In the genomic region with DNA sequence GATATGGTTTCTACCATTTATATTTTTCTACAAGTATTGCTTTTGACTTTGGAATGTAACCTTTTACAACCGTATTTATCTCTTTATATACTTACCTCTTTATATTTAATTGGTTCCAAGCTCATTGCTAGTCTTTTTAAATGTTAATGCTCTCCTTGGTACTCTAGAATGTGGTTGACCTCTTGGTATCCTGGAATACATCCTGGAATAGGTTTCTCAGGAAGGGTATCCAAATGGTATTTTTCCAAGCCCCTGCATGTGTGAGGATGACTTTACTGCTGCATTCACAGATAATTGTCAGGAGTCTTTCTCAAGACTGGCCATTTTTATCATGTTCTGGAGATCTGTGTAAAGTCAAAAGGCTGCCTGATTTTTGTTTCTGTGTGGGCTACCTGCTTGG, we compare ENCODE assay signal across 29 cellular contexts. TPM values are rescaled to one million over a fixed set of nuclear protein-coding genes. Genes with fewer than 3 reads are reported as not detected.
"Had no signal": no experiment of that assay in that cellular context is flagged by ENCODE, and none has a peak within 500 bp of the region (broad histone marks: within the 10 kb centered on the region; RNA-seq: fewer than 3 reads in every experiment).

No MANE protein-coding gene starts in this region.

- H3K4me1 ChIP-seq: colonic mucosa, esophagus squamous epithelium, gastrocnemius medialis, left lung, lower lobe of right lung had no signal

- FAIRE-seq: endometrium had no signal

- ATAC-seq: effector memory CD8-positive, alpha-beta T cell; esophagus mucosa; gastrocnemius medialis; heart right ventricle; left cardiac atrium; left lung; left ventricle myocardium superior; lower lobe of right lung; mucosa of descending colon; naive thymus-derived CD8-positive, alpha-beta T cell had no signal

- H3K36me3 ChIP-seq: colonic mucosa, esophagus squamous epithelium, gastrocnemius medialis, heart right ventricle, left lung, lower lobe of right lung had no signal

- H3K27me3 ChIP-seq: colonic mucosa, esophagus squamous epithelium, heart right ventricle, left lung had no signal

- DNase-seq: colonic mucosa; cortex of kidney; effector CD8-positive, alpha-beta T cell; effector memory CD8-positive, alpha-beta T cell; endodermal cell; erythroblast; esophagus squamous epithelium; foreskin fibroblast; foreskin melanocyte; gastrocnemius medialis; glutamatergic neuron; head of caudate nucleus; heart right ventricle; hippocampal formation; immature natural killer cell; islet precursor cell; left cardiac atrium; left lung; left ventricle myocardium superior; lower lobe of right lung; mesenchymal stem cell; mucosa of descending colon; naive B cell; naive thymus-derived CD8-positive, alpha-beta T cell had no signal

- H3K27ac ChIP-seq: colonic mucosa, epithelial cell of prostate, esophagus squamous epithelium, gastrocnemius medialis, heart right ventricle, left lung, lower lobe of right lung had no signal

- H3K4me3 ChIP-seq: colonic mucosa, esophagus squamous epithelium, gastrocnemius medialis, heart right ventricle, left lung, lower lobe of right lung, mucosa of descending colon had no signal

- H3K9me3 ChIP-seq: colonic mucosa, esophagus squamous epithelium, gastrocnemius medialis, lower lobe of right lung, mucosa of descending colon had no signal

RNA-seq across cellular contexts. Expression of a gene that starts 30.2 kb away (rescaled TPM):
- total RNA-seq: glomerular endothelial cell, left ventricle myocardium superior, myocyte had no signal
